ENCODE assay signal across 24 cellular contexts in the genomic region with DNA sequence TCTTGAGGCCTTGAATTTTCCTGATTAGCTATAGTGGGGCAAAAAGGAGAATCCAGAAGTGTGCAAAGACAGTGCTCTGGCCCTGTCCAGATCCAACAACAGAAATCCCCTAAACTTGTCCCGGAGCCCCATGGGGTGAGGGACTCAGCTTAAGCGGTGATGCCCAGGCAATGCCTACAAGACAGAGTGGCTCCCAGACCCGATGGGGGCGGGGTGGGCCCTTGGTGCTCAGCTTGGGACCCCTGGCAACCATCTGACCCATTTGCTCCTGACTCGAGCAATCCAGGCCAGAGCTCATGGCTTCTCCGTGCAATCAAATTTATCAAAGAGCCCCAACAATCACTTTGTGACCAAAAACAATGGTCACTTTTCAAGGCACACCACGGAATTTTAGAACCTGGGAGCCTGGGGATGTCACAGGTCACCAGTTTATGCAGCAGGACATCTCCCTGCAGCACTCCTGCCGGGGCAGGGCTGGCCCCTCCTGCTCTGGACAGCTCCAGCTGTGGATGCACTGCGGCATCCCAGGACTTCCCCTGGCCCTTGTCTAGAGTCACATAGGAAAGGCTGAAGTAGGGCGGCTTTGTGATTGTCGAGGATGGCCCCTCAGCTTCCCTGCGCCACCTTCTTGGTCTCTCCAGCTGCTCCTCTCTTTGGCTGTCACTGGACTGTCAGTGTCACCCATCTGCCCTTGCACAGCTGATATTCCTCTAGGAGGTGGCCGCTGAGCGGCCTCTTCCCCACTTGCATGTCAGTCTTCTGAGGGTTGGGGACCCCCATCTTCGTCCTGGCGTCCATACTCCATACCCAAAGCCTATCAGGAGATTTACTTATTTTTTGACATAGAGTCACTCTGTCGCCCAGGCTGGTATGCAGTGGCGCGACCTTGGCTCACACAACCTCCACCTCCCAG. TPM values are rescaled to one million over a fixed set of nuclear protein-coding genes. Genes with fewer than 3 reads are reported as not detected.
DNase-seq lines count a peak whose midpoint lies in the region; ATAC-seq and TF ChIP-seq lines count a peak whose summit lies in the region.
"Had no signal": no experiment of that assay in that cellular context is flagged by ENCODE, and none has a peak within 500 bp of the region (broad histone marks: within the 10 kb centered on the region; RNA-seq: fewer than 3 reads in every experiment).

No MANE protein-coding gene starts in this region.

- H3K4ac ChIP-seq in H9 (ENCODE audit: low read depth, low read length), result no peak overlapping the region

- ATAC-seq in T-helper 17 cell, result no peak
- no peak for ATAC-seq in HG03432 (IDR thresholded peaks at IDR 0.05; ENCODE audit: unreplicated experiment)
- ATAC-seq: CD8-positive, alpha-beta T cell; foreskin keratinocyte had no signal

- no peak overlapping the region for H2BK15ac ChIP-seq in H9 (ENCODE audit: low read depth, low read length)

- no peak overlapping the region for H4K8ac ChIP-seq in H9 (replicated peaks; ENCODE audit: insufficient read length, low read depth, low read length)

- no peak overlapping the region for H2AFZ ChIP-seq in H9 (ENCODE audit: low read length)

- no peak overlapping the region for H3K18ac ChIP-seq in H9 (ENCODE audit: insufficient read length, low read depth, low read length)

- no peaks in the 10 kb centered on the region for H3K9me3 Mint-ChIP-seq in H9
- H3K9me3 Mint-ChIP-seq: CD8-positive, alpha-beta T cell; dendritic cell treated with granulocyte-macrophage colony-stimulating factor and Interleukin-4, amounts not matched to agents 40 ng/mL and 50 ng/mL, for 4 days; IgD-negative memory B cell; stimulated activated naive CD8-positive, alpha-beta T cell treated with anti-CD3 and anti-CD28 coated beads, Interleukin-15, Interleukin-2, amounts not matched to agents 100 ng/mL and 50 ng/mL, for 24 hours; T-helper 1 cell treated with Interleukin-12 subunit alpha and Interleukin-12 subunit beta and Interleukin-4 antibody, amounts not matched to agents 30 μg/mL and 1 μg/mL, for 36 hours; type B pancreatic cell had no signal

- H3K4me1 ChIP-seq in H9 (ENCODE audit: insufficient read depth, low read length), result peaks cover 28% of the 10 kb centered on the region
- H3K4me1 ChIP-seq in skeletal muscle tissue (ENCODE audit: control insufficient read depth in 3 of 3, insufficient read depth in 3 of 3, low read length in 3 of 3), result peaks cover 88 to 95% (median 91%) of the 10 kb centered on the region in 3 donors

- no peak overlapping the region for H3K23ac ChIP-seq in H9 (ENCODE audit: insufficient read length, low read depth, low read length)

- H3K27me3 ChIP-seq in H9 (ENCODE audit: insufficient read depth, low read length), result no peaks in the 10 kb centered on the region
- no peaks in the 10 kb centered on the region for H3K27me3 ChIP-seq in skeletal muscle tissue (ENCODE audit: control insufficient read depth in 3 of 3, insufficient read depth in 3 of 3, low read length in 3 of 3)
- H3K27me3 ChIP-seq: pancreas, SJCRH30 had no signal

- no peak overlapping the region for H3K9ac ChIP-seq in H9 (ENCODE audit: extremely low read depth, insufficient read length, low read length)
- H3K9ac ChIP-seq in skeletal muscle tissue (ENCODE audit: low read depth in 1 of 3, low read length in 3 of 3), result peak overlapping the region in 1 of 3 donors; percentile 83

- H3T11ph ChIP-seq in H9 (ENCODE audit: low read length), result no peak overlapping the region

- no peak for DNase-seq in H9
- DNase-seq in T-helper 17 cell, result no peak
- DNase-seq in left kidney (ENCODE audit: low read depth, low spot score), result peak; percentile 44
- DNase-seq in KBM-7, result no peak
- no peak for DNase-seq in OCI-M2 (lab: John Stamatoyannopoulos, UW; ENCODE audit: unreplicated experiment)
- DNase-seq in HPDE6-E6E7 (ENCODE audit: extremely low spot score), result no peak
- DNase-seq: activated CD4-positive, alpha-beta T cell treated with anti-CD3 and anti-CD28 coated beads, Interleukin-2, amount 50 U/mL, for 48 hours; CD8-positive, alpha-beta T cell; DMS53; foreskin keratinocyte; HCEC 1CT; mammary epithelial cell; MV-4-11; NCI-H748 treated with DMSO at 0.1 percent for 48 hours; SJCRH30; stimulated activated CD4-positive, alpha-beta T cell treated with anti-CD3 and anti-CD28 coated beads, Interleukin-2, amount 100 ng/mL, for 24 hours had no signal

- no peak overlapping the region for H2AK5ac ChIP-seq in H9 (ENCODE audit: insufficient read length, low read length)

- H2BK5ac ChIP-seq in H9 (ENCODE audit: insufficient read length, low read length), result no peak overlapping the region

- H3K14ac ChIP-seq in H9 (ENCODE audit: insufficient read depth, low read length), result no peak overlapping the region; the same call in 1 of the 2 replicates

- H2BK12ac ChIP-seq in H9 (ENCODE audit: insufficient read length, low read depth, low read length), result no peak overlapping the region

- peaks cover 3 to 13% (median 6%) of the 10 kb centered on the region in 3 donors for H3K36me3 ChIP-seq in skeletal muscle tissue (ENCODE audit: control insufficient read depth in 3 of 3, insufficient read depth in 3 of 3, low read length in 3 of 3)
- H3K36me3 ChIP-seq: pancreas had no signal

- no peaks in the 10 kb centered on the region for H4K20me1 ChIP-seq in H9 (ENCODE audit: control insufficient read depth, insufficient read depth, insufficient read length)

- H3K27me3 Mint-ChIP-seq in H9 (ENCODE audit: low read depth) (no peaks in the 10 kb centered on the region), T-helper 17 cell (peaks cover 38% of the 10 kb centered on the region)
- H3K27me3 Mint-ChIP-seq: type B pancreatic cell had no signal

- TF ChIP-seq CTCF in H9 (conservative IDR thresholded peaks at IDR 0.05), result no peak

- no peaks in the 10 kb centered on the region for H3K9me3 ChIP-seq in H9 (ENCODE audit: control insufficient read depth, low read depth, low read length)
- H3K9me3 ChIP-seq in T-helper 17 cell (ENCODE audit: control insufficient read depth, low read length, poor library complexity, severe bottlenecking), result no peaks in the 10 kb centered on the region
- no peaks in the 10 kb centered on the region for H3K9me3 ChIP-seq in skeletal muscle tissue (ENCODE audit: control insufficient read depth in 3 of 3, low read length in 3 of 3)
- H3K9me3 ChIP-seq: pancreas, SJCRH30 had no signal

- H3K4me2 ChIP-seq in H9 (ENCODE audit: insufficient read depth, insufficient read length, low read length), result no peak overlapping the region

- H3K4me3 Mint-ChIP-seq in H9 (peak overlapping the region in 1 of 2 experiments; percentile 61; a peak in 3 of 5 replicates), T-helper 17 cell (peak overlapping the region; percentile 7)
- H3K4me3 Mint-ChIP-seq: CD8-positive, alpha-beta T cell; dendritic cell treated with granulocyte-macrophage colony-stimulating factor and Interleukin-4, amounts not matched to agents 40 ng/mL and 50 ng/mL, for 4 days; IgD-negative memory B cell; stimulated activated naive CD8-positive, alpha-beta T cell treated with anti-CD3 and anti-CD28 coated beads, Interleukin-15, Interleukin-2, amounts not matched to agents 100 ng/mL and 50 ng/mL, for 24 hours; T-helper 1 cell treated with Interleukin-12 subunit alpha and Interleukin-12 subunit beta and Interleukin-4 antibody, amounts not matched to agents 30 μg/mL and 1 μg/mL, for 36 hours had no signal

- H3K79me1 ChIP-seq in H9 (ENCODE audit: insufficient read depth, low read depth, low read length, poor library complexity, severe bottlenecking), result peaks cover 18% of the 10 kb centered on the region

- no peak overlapping the region for H4K5ac ChIP-seq in H9 (ENCODE audit: insufficient read length, low read depth, low read length)

- no peaks in the 10 kb centered on the region for H3K23me2 ChIP-seq in H9 (ENCODE audit: insufficient read length, low read depth, low read length, poor library complexity, severe bottlenecking)

- peak overlapping the region; percentile 89 to 98 (median 97) for H3K27ac Mint-ChIP-seq in H9
- H3K27ac Mint-ChIP-seq in T-helper 17 cell, result no peak overlapping the region
- H3K27ac Mint-ChIP-seq: CD8-positive, alpha-beta T cell; dendritic cell treated with granulocyte-macrophage colony-stimulating factor and Interleukin-4, amounts not matched to agents 40 ng/mL and 50 ng/mL, for 4 days; stimulated activated naive CD8-positive, alpha-beta T cell treated with anti-CD3 and anti-CD28 coated beads, Interleukin-15, Interleukin-2, amounts not matched to agents 100 ng/mL and 50 ng/mL, for 24 hours; T-helper 1 cell treated with Interleukin-12 subunit alpha and Interleukin-12 subunit beta and Interleukin-4 antibody, amounts not matched to agents 30 μg/mL and 1 μg/mL, for 36 hours had no signal

- peak overlapping the region in 1 of 3 donors; percentile 46 for H3K4me3 ChIP-seq in skeletal muscle tissue (ENCODE audit: low read length in 3 of 3)
- H3K4me3 ChIP-seq: pancreas, SJCRH30 had no signal

- H3K36me3 Mint-ChIP-seq in H9 (ENCODE audit: insufficient read depth in 1 of 3, low read depth in 3 of 3) (peaks cover 25 to 71% (median 49%) of the 10 kb centered on the region in 3 experiments), T-helper 17 cell (ENCODE audit: low read depth) (no peaks in the 10 kb centered on the region)
- H3K36me3 Mint-ChIP-seq: CD8-positive, alpha-beta T cell; IgD-negative memory B cell had no signal

- peaks cover 32% of the 10 kb centered on the region; the same call in 1 of the 2 replicates for H3K79me2 ChIP-seq in H9 (ENCODE audit: insufficient read depth, low read length)

- no peak overlapping the region for H2BK120ac ChIP-seq in H9 (ENCODE audit: low read depth, low read length, poor library complexity, severe bottlenecking)

- WGBS in H9 (ENCODE audit: extremely low coverage, insufficient read length, low lambda C conversion rate), result no CpG with 5 or more reads among the region's 19 CpGs

- H4K91ac ChIP-seq in H9 (ENCODE audit: insufficient read length, low read depth, low read length), result no peak overlapping the region

- in situ Hi-C loops in KBM-7 (cut with MboI; ENCODE audit: low pct_unique_long_range_greater_than_20kb, low sequenced_read_pairs), result no loop called here

- H2BK20ac ChIP-seq in H9 (ENCODE audit: low read depth, low read length, poor library complexity, severe bottlenecking), result no peak overlapping the region

- H3K27ac ChIP-seq in H9 (ENCODE audit: insufficient read length, low read depth, low read length) (no peak overlapping the region), skeletal muscle tissue (ENCODE audit: low read depth, low read length) (peak overlapping the region; percentile 51)
- H3K27ac ChIP-seq: SJCRH30 had no signal

- peaks cover 86 to 88% of the 10 kb centered on the region in 2 experiments for H3K4me1 Mint-ChIP-seq in H9
- H3K4me1 Mint-ChIP-seq in T-helper 17 cell, result peaks cover 5% of the 10 kb centered on the region
- H3K4me1 Mint-ChIP-seq: IgD-negative memory B cell had no signal

- no peak overlapping the region for H3K56ac ChIP-seq in H9 (ENCODE audit: insufficient read length, low read depth, low read length)

RNA-seq across cellular contexts. Expression of gene RGMA, which starts 28.4 kb away (rescaled TPM):
- total RNA-seq in H9 (2021), result 39.8 and 41.4 TPM in 2 replicates
- not detected for total RNA-seq in T-helper 17 cell
- 5.7 TPM for total RNA-seq in skeletal muscle tissue
